Comparison of ENCODE assay signal across 14 cellular contexts in genomic region chr6:126195625-126196236, GRCh38.
"Had no signal": no experiment of that assay in that cellular context is flagged by ENCODE, and none has a peak within 500 bp of the region (broad histone marks: within the 10 kb centered on the region; RNA-seq: fewer than 3 reads in every experiment).

No MANE protein-coding gene starts in this region.

- H3K27me3 Mint-ChIP-seq: activated CD4-positive, alpha-beta memory T cell treated with anti-CD3 and anti-CD28 coated beads for 36 hours; activated naive CD8-positive, alpha-beta T cell treated with anti-CD3 and anti-CD28 coated beads, Interleukin-2, amount 10 ng/mL, durations not matched to agents 7 days and 5 days had no signal

- H3K27ac ChIP-seq: breast epithelium, esophagus muscularis mucosa, hepatocyte, lower lobe of right lung, neutrophil, tibial artery, vagina had no signal

- H3K4me3 ChIP-seq: breast epithelium, esophagus muscularis mucosa, hepatocyte, lower lobe of right lung, tibial artery, vagina had no signal

- H3K36me3 ChIP-seq: breast epithelium, esophagus muscularis mucosa, lower lobe of right lung, neutrophil, tibial artery, vagina had no signal

- ATAC-seq: activated T-cell treated with anti-CD3 and anti-CD28 coated beads, Interleukin-2, amount 50 U/mL, for 4 hours; lower lobe of right lung had no signal

- H3K27me3 ChIP-seq: breast epithelium, esophagus muscularis mucosa, hepatocyte, neutrophil, tibial artery, vagina had no signal

- H3K9me3 Mint-ChIP-seq: activated CD4-positive, alpha-beta memory T cell treated with anti-CD3 and anti-CD28 coated beads for 36 hours had no signal

- H3K27ac Mint-ChIP-seq: activated CD4-positive, alpha-beta memory T cell treated with anti-CD3 and anti-CD28 coated beads for 36 hours; activated naive CD8-positive, alpha-beta T cell treated with anti-CD3 and anti-CD28 coated beads, Interleukin-2, amount 10 ng/mL, durations not matched to agents 7 days and 5 days had no signal

- H3K4me1 ChIP-seq: breast epithelium, esophagus muscularis mucosa, lower lobe of right lung, tibial artery, vagina had no signal

- DNase-seq: activated CD4-positive, alpha-beta memory T cell treated with anti-CD3 and anti-CD28 coated beads for 36 hours; activated naive CD8-positive, alpha-beta T cell treated with anti-CD3 and anti-CD28 coated beads, Interleukin-2, amount 10 ng/mL, durations not matched to agents 7 days and 5 days; activated T-cell treated with anti-CD3 and anti-CD28 coated beads, Interleukin-2, amount 50 U/mL, for 4 hours; aorta; lower lobe of right lung; midbrain; posterior cingulate gyrus; small intestine; tibial artery had no signal

- H3K4me3 Mint-ChIP-seq: activated CD4-positive, alpha-beta memory T cell treated with anti-CD3 and anti-CD28 coated beads for 36 hours; activated naive CD8-positive, alpha-beta T cell treated with anti-CD3 and anti-CD28 coated beads, Interleukin-2, amount 10 ng/mL, durations not matched to agents 7 days and 5 days; activated T-cell treated with anti-CD3 and anti-CD28 coated beads, Interleukin-2, amount 50 U/mL, for 4 hours had no signal

- H3K9me3 ChIP-seq: breast epithelium, esophagus muscularis mucosa, lower lobe of right lung, neutrophil, vagina had no signal

- H3K36me3 Mint-ChIP-seq: activated CD4-positive, alpha-beta memory T cell treated with anti-CD3 and anti-CD28 coated beads for 36 hours had no signal
